In the genomic region with DNA sequence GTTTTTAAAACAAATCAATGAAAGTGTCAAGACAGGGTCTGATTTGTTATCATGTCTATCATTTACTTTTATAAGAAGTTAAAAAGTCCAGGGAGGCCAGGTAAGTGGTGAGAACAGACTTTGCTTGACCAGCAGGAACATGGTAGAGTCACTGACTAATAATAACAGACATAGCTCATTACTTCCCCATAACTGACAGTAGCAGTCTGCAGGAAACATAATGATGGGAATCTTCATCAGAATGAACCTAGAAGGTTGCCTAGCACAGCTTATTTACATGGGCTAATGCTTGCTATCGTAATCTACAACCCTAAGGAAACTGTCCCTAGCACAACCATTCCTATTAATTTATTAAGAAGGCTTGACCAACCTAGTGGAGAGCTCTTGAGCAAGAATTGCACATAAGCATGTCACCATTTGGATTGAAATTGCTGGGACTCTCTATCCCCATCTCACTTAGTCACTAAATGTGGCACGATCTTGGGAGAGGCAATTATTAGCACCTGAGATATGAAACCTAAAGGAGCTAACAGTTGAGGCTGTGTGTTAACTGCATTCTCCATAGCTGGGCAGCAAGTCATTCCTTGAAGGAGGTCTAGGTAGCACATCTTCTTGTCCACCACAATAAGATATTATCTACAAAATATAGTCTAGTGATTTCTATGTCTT, we compare ENCODE assay signal across 16 cellular contexts.
DNase-seq lines count a peak whose midpoint lies in the region; ATAC-seq, FAIRE-seq and TF ChIP-seq lines count a peak whose summit lies in the region.
"Had no signal": no experiment of that assay in that cellular context is flagged by ENCODE, and none has a peak within 500 bp of the region (broad histone marks: within the 10 kb centered on the region; RNA-seq: fewer than 3 reads in every experiment).

No MANE protein-coding gene starts in this region.

- H3K4me3 ChIP-seq in GM12878 (no peak overlapping the region), psoas muscle (no peak overlapping the region)
- H3K4me3 ChIP-seq: HAP-1 had no signal

- CTCF ChIA-PET in GM12878 (lab: Yijun Ruan, JAX): no interaction called here

- no peak overlapping the region for H2AFZ ChIP-seq in GM12878 (ENCODE audit: control insufficient read depth, low read depth, low read length)

- POLR2A ChIA-PET in GM12878 (lab: Charles Lee): no interaction called here

- H3K27me3 ChIP-seq in GM12878 (replicated peaks in 1 of 2; ENCODE audit: control insufficient read depth in 2 of 2, insufficient read depth in 2 of 2, low read length in 1 of 2) (no peaks in the 10 kb centered on the region), psoas muscle (ENCODE audit: insufficient read depth in 3 of 3, low read length in 2 of 3) (no peaks in the 10 kb centered on the region)

- no peak overlapping the region for H3K27ac ChIP-seq in GM12878 (ENCODE audit: control insufficient read depth, insufficient read depth)
- H3K27ac ChIP-seq in psoas muscle: peak overlapping the region; percentile 49

- no peak for TF ChIP-seq CTCF in GM12878 (IDR thresholded peaks at IDR 0.05 in 2 of 3, conservative IDR thresholded peaks at IDR 0.05 in 1 of 3; ENCODE audit: control insufficient read depth in 2 of 3, extremely low read depth in 1 of 3, insufficient read depth in 1 of 3, low read depth in 3 of 3, low read length in 3 of 3)
- no peak for TF ChIP-seq CTCF in psoas muscle (IDR thresholded peaks at IDR 0.05)

- FAIRE-seq in GM12878 (lab: Jason Lieb, UNC): peak; percentile 70
- peak; percentile 100 for FAIRE-seq in islet of Langerhans (lab: Jason Lieb, UNC)
- FAIRE-seq: G401.6, GM18507, H54 had no signal

- no peak for TF ChIP-seq RAD21 in GM12878 (IDR thresholded peaks at IDR 0.05; ENCODE audit: insufficient read depth, low read depth, low read length)

- H3K9me3 ChIP-seq in GM12878 (replicated peaks; ENCODE audit: control insufficient read depth, insufficient read depth, low read length) (no peaks in the 10 kb centered on the region), psoas muscle (no peaks in the 10 kb centered on the region)
- H3K9me3 ChIP-seq: HAP-1 had no signal

- H3K79me2 ChIP-seq in GM12878 (ENCODE audit: control insufficient read depth, insufficient read depth, low read length): no peaks in the 10 kb centered on the region

- SMC1A ChIA-PET in GM12878 (lab: Charles Lee; ENCODE audit: uncharacterized antibody, unreplicated experiment): interaction anchor here (1.0 kb wide), 1 partner anchor 68 kb away, joined by 3 read pairs; no protein-coding TSS in a partner anchor

- in situ Hi-C loops in GM12878 (cut with MboI) (no loop called here), G401 (cut with HindIII; ENCODE audit: low sequenced_read_pairs) (no loop called here)

- no peak for ATAC-seq in GM12878
- peak; percentile 49 to 86 (median 72) for ATAC-seq in psoas muscle

- no TSS peak for BruUV-seq in GM12878 (replicated peaks; lab: Mats Ljungman, UMichigan)

- RAD21 ChIA-PET in GM12878 (lab: Charles Lee; ENCODE audit: unreplicated experiment): no interaction called here

- H3K36me3 ChIP-seq in GM12878 (ENCODE audit: control insufficient read depth in 2 of 2, insufficient read depth in 2 of 2, low read length in 1 of 2): no peaks in the 10 kb centered on the region
- H3K36me3 ChIP-seq in psoas muscle (ENCODE audit: insufficient read depth in 1 of 2, low read depth in 1 of 2): no peaks in the 10 kb centered on the region
- H3K36me3 ChIP-seq: HAP-1 had no signal

- 12% methylated on average over 2 of the region's 2 CpGs for WGBS in GM12878 (ENCODE audit: insufficient coverage, insufficient replicate concordance, low lambda C conversion rate, missing lambda C conversion rate)
- WGBS in psoas muscle, 3 donors: 78 to 95% (median 89%) methylated on average over 2 of the region's 2 CpGs

- intact Hi-C loops in GM12878 (cut with micrococcal nuclease; ENCODE audit: unreplicated experiment): no loop called here
- intact Hi-C loops in psoas muscle (cut with DNase I): no loop called here

- H3K4me1 ChIP-seq in GM12878 (ENCODE audit: control insufficient read depth, insufficient read depth, low read length) (no peaks in the 10 kb centered on the region), psoas muscle (peaks cover 9% of the 10 kb centered on the region)
- H3K4me1 ChIP-seq: HAP-1 had no signal

- DNase-seq in GM12878 (ENCODE audit: low read depth, low spot score) (no peak), psoas muscle (no peak), putamen (ENCODE audit: low spot score) (no peak), T1000 (lab: John Stamatoyannopoulos, UW) (no peak), G401 (ENCODE audit: low spot score) (no peak)
- DNase-seq: C1 segment of cervical spinal cord; CD4-positive, alpha-beta memory T cell; COR-L47; DMS153; GOT3; HFFc6 had no signal

- no peak overlapping the region for H3K4me2 ChIP-seq in GM12878 (ENCODE audit: control insufficient read depth, insufficient read depth)

- no peaks in the 10 kb centered on the region for H4K20me1 ChIP-seq in GM12878 (ENCODE audit: control insufficient read depth, insufficient read depth)

- TF ChIP-seq POLR2A in GM12878 (IDR thresholded peaks at IDR 0.05; ENCODE audit: low read depth, low read length): no peak

- TF ChIP-seq EP300 in GM12878 (IDR thresholded peaks at IDR 0.05; ENCODE audit: borderline replicate concordance in 1 of 2, control insufficient read depth in 1 of 2, low read depth in 2 of 2, low read length in 2 of 2): no peak

- H3K9ac ChIP-seq in GM12878 (ENCODE audit: control insufficient read depth, insufficient read depth, low read length): no peak overlapping the region

TF ChIP-seq in GM12878, 131 proteins besides CTCF, POLR2A, EP300 and RAD21 (continues in another document):
- TF ChIP-seq, protein P1, sequence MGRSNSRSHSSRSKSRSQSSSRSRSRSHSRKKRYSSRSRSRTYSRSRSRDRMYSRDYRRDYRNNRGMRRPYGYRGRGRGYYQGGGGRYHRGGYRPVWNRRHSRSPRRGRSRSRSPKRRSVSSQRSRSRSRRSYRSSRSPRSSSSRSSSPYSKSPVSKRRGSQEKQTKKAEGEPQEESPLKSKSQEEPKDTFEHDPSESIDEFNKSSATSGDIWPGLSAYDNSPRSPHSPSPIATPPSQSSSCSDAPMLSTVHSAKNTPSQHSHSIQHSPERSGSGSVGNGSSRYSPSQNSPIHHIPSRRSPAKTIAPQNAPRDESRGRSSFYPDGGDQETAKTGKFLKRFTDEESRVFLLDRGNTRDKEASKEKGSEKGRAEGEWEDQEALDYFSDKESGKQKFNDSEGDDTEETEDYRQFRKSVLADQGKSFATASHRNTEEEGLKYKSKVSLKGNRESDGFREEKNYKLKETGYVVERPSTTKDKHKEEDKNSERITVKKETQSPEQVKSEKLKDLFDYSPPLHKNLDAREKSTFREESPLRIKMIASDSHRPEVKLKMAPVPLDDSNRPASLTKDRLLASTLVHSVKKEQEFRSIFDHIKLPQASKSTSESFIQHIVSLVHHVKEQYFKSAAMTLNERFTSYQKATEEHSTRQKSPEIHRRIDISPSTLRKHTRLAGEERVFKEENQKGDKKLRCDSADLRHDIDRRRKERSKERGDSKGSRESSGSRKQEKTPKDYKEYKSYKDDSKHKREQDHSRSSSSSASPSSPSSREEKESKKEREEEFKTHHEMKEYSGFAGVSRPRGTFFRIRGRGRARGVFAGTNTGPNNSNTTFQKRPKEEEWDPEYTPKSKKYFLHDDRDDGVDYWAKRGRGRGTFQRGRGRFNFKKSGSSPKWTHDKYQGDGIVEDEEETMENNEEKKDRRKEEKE (IDR thresholded peaks at IDR 0.05): no peak
- TF ChIP-seq CHD4 (IDR thresholded peaks at IDR 0.05) (no peak), POLR2AphosphoS5 (IDR thresholded peaks at IDR 0.05; ENCODE audit: low read length) (no peak), NBN (IDR thresholded peaks at IDR 0.05) (no peak), ZNF217 (IDR thresholded peaks at IDR 0.05) (no peak), IRF5 (IDR thresholded peaks at IDR 0.05; ENCODE audit: borderline replicate concordance) (no peak), SMAD1 (IDR thresholded peaks at IDR 0.05; ENCODE audit: low read depth, partially characterized antibody) (no peak), MXI1 (IDR thresholded peaks at IDR 0.05; ENCODE audit: low read depth, low read length) (no peak)
- TF ChIP-seq, protein P2, sequence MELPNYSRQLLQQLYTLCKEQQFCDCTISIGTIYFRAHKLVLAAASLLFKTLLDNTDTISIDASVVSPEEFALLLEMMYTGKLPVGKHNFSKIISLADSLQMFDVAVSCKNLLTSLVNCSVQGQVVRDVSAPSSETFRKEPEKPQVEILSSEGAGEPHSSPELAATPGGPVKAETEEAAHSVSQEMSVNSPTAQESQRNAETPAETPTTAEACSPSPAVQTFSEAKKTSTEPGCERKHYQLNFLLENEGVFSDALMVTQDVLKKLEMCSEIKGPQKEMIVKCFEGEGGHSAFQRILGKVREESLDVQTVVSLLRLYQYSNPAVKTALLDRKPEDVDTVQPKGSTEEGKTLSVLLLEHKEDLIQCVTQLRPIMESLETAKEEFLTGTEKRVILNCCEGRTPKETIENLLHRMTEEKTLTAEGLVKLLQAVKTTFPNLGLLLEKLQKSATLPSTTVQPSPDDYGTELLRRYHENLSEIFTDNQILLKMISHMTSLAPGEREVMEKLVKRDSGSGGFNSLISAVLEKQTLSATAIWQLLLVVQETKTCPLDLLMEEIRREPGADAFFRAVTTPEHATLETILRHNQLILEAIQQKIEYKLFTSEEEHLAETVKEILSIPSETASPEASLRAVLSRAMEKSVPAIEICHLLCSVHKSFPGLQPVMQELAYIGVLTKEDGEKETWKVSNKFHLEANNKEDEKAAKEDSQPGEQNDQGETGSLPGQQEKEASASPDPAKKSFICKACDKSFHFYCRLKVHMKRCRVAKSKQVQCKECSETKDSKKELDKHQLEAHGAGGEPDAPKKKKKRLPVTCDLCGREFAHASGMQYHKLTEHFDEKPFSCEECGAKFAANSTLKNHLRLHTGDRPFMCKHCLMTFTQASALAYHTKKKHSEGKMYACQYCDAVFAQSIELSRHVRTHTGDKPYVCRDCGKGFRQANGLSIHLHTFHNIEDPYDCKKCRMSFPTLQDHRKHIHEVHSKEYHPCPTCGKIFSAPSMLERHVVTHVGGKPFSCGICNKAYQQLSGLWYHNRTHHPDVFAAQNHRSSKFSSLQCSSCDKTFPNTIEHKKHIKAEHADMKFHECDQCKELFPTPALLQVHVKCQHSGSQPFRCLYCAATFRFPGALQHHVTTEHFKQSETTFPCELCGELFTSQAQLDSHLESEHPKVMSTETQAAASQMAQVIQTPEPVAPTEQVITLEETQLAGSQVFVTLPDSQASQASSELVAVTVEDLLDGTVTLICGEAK (IDR thresholded peaks at IDR 0.05; ENCODE audit: borderline replicate concordance): no peak
